ENCODE assay signal across 8 cellular contexts in genomic region chr22:24592144-24592845, GRCh38. TPM values are rescaled to one million over a fixed set of nuclear protein-coding genes. Genes with fewer than 3 reads are reported as not detected.
A peak's percentile ranks its signal among the peaks of the same experiment; 100 is the strongest.
DNase-seq lines count a peak whose midpoint lies in the region; ATAC-seq and TF ChIP-seq lines count a peak whose summit lies in the region.

No MANE protein-coding gene starts in this region.

- POLR2A ChIA-PET in BJ (lab: Charles Lee) = no interaction called here

- no peaks in the 10 kb centered on the region for H3K9me3 ChIP-seq in prostate gland

- TF ChIP-seq POLR2A in prostate gland (IDR thresholded peaks at IDR 0.05) = no peak

- peak overlapping the region; percentile 93 for H2AFZ ChIP-seq in GM23338

- H3K36me3 ChIP-seq in BJ (ENCODE audit: control insufficient read depth, insufficient read depth, low read length) = peaks cover 1% of the 10 kb centered on the region; the same call in 1 of the 2 replicates
- H3K36me3 ChIP-seq in GM23338 (ENCODE audit: insufficient read depth) = no peaks in the 10 kb centered on the region
- no peaks in the 10 kb centered on the region for H3K36me3 ChIP-seq in prostate gland

- no peaks in the 10 kb centered on the region for H3K79me2 ChIP-seq in GM23338 (replicated peaks; ENCODE audit: insufficient read depth)

- no peak for DNase-seq in BJ (ENCODE audit: low read depth)
- peak; percentile 74 for DNase-seq in GM23338 (ENCODE audit: low spot score)
- DNase-seq in activated T-cell treated with anti-CD3 and anti-CD28 coated beads, Interleukin-2, amount 50 U/mL, for 48 hours = peak; percentile 34 to 40
- DNase-seq in cardiac septum (ENCODE audit: low spot score) = peak; percentile 74
- DNase-seq in prostate gland (ENCODE audit: low spot score) = no peak
- no peak for DNase-seq in hippocampal formation (lab: John Stamatoyannopoulos, UW)
- DNase-seq in NCI-H226 = no peak
- DNase-seq in DMS79 (lab: John Stamatoyannopoulos, UW) = no peak

- H3K27me3 Mint-ChIP-seq in GM23338 (ENCODE audit: insufficient read depth, low read depth, poor library complexity) = peaks cover 8% of the 10 kb centered on the region

- H3K27me3 ChIP-seq in BJ (ENCODE audit: control insufficient read depth, insufficient read depth, low read length) (no peaks in the 10 kb centered on the region), GM23338 (ENCODE audit: insufficient read depth) (no peaks in the 10 kb centered on the region), prostate gland (replicated peaks; ENCODE audit: insufficient read depth) (no peaks in the 10 kb centered on the region)

- CTCF ChIA-PET in BJ (lab: Yijun Ruan, JAX) = no interaction called here

- H3K4me3 Mint-ChIP-seq in GM23338 = peak overlapping the region; percentile 95

- intact Hi-C loops in cardiac septum (cut with DNase I) = no loop called here
- intact Hi-C loops in prostate gland (cut with DNase I) = no loop called here

- WGBS in prostate gland = 6% methylated on average over 30 of the region's 31 CpGs

- TF ChIP-seq CTCF in BJ (IDR thresholded peaks at IDR 0.05; ENCODE audit: insufficient read depth, low read depth, low read length) (no peak), GM23338 (conservative IDR thresholded peaks at IDR 0.05; ENCODE audit: low read depth in 2 of 2) (no peak), prostate gland (IDR thresholded peaks at IDR 0.05) (no peak)

- peak overlapping the region; percentile 71 for H3K4me3 ChIP-seq in BJ (ENCODE audit: low read depth, low read length)
- H3K4me3 ChIP-seq in GM23338 = peak overlapping the region; percentile 81
- H3K4me3 ChIP-seq in prostate gland = peak overlapping the region; percentile 58 to 64

- H3K27ac Mint-ChIP-seq in GM23338 = peak overlapping the region; percentile 95

- H4K20me1 ChIP-seq in GM23338 (replicated peaks; ENCODE audit: insufficient read depth) = no peaks in the 10 kb centered on the region

- no peaks in the 10 kb centered on the region for H3K9me3 Mint-ChIP-seq in GM23338

- peaks cover 18% of the 10 kb centered on the region for H3K4me1 Mint-ChIP-seq in GM23338

- H3K4me1 ChIP-seq in GM23338 (ENCODE audit: insufficient read depth) (peaks cover 7% of the 10 kb centered on the region; the same call in 1 of the 2 replicates), prostate gland (replicated peaks) (peaks cover 39% of the 10 kb centered on the region)

- peak overlapping the region; percentile 89 for H3K4me2 ChIP-seq in GM23338

- no peaks in the 10 kb centered on the region for H3F3A ChIP-seq in GM23338 (replicated peaks; ENCODE audit: low read depth)

- H3K27ac ChIP-seq in GM23338 (ENCODE audit: low read depth) = no peak overlapping the region
- peak overlapping the region; percentile 81 to 86 for H3K27ac ChIP-seq in prostate gland

- peak; percentile 36 for ATAC-seq in GM23338

- H3K9me2 ChIP-seq in GM23338 (ENCODE audit: insufficient read depth) = no peaks in the 10 kb centered on the region

- H3K36me3 Mint-ChIP-seq in GM23338 (ENCODE audit: low read depth) = no peaks in the 10 kb centered on the region

TF ChIP-seq in GM23338, 12 proteins besides CTCF, POLR2A, EP300 and RAD21:
- no peak for TF ChIP-seq NANOG (IDR thresholded peaks at IDR 0.05; ENCODE audit: borderline replicate concordance)
- TF ChIP-seq, protein P1, sequence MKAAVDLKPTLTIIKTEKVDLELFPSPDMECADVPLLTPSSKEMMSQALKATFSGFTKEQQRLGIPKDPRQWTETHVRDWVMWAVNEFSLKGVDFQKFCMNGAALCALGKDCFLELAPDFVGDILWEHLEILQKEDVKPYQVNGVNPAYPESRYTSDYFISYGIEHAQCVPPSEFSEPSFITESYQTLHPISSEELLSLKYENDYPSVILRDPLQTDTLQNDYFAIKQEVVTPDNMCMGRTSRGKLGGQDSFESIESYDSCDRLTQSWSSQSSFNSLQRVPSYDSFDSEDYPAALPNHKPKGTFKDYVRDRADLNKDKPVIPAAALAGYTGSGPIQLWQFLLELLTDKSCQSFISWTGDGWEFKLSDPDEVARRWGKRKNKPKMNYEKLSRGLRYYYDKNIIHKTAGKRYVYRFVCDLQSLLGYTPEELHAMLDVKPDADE (IDR thresholded peaks at IDR 0.05) = no peak
- TF ChIP-seq POLR2AphosphoS5 (IDR thresholded peaks at IDR 0.05; ENCODE audit: low read depth) = 0 out of 2 replicates have a peak, but pooled peaks have one; percentile 20

RNA-seq across cellular contexts. Expression of gene LRRC75B, which starts 0.6 kb away (rescaled TPM):
- polyA plus RNA-seq in BJ (2011; rRNA removed) (3.2 and 6.5 TPM in 2 replicates), GM23338 (2016; fragmentation: Nextera tagmentation; extraction: Ambion mirVana) (17.6 and 21.4 TPM in 2 replicates)
- polyA minus RNA-seq in BJ (2011; rRNA and poly(A)+ RNA removed) = 1.8 and 2.6 TPM in 2 replicates
- total RNA-seq in GM23338 (2014; rRNA removed; shearing (Covaris generic)) = 12.8 and 22.1 TPM in 2 replicates
- total RNA-seq in cardiac septum (4.2 TPM), prostate gland (100 to 1,000 TPM in 1 of 2 donors, 10 to 100 TPM in 1; 57.0 to 161 TPM)

RNA-seq across cellular contexts. Expression of gene GGT1, which starts 10.7 kb away (rescaled TPM):
- polyA plus RNA-seq in BJ (2011; rRNA removed) (2.0 and 2.4 TPM in 2 replicates), GM23338 (2016; fragmentation: Nextera tagmentation; extraction: Ambion mirVana) (6.4 and 6.6 TPM in 2 replicates)
- polyA minus RNA-seq in BJ (2011; rRNA and poly(A)+ RNA removed) = 0.98 and 1.3 TPM in 2 replicates
- 4.5 and 7.4 TPM in 2 replicates for total RNA-seq in GM23338 (2014; rRNA removed; shearing (Covaris generic))
- total RNA-seq in cardiac septum (2.0 TPM), prostate gland (100 to 1,000 TPM in 1 of 2 donors, 10 to 100 TPM in 1; 64.6 to 114 TPM)

RNA-seq across cellular contexts. Expression of gene SNRPD3, which starts 36.5 kb away (rescaled TPM):
- polyA plus RNA-seq in BJ (2011; rRNA removed) (168 and 231 TPM in 2 replicates), GM23338 (2016; fragmentation: Nextera tagmentation; extraction: Ambion mirVana) (340 and 375 TPM in 2 replicates)
- polyA minus RNA-seq in BJ (2011; rRNA and poly(A)+ RNA removed) = 74.7 and 116 TPM in 2 replicates
- 289 and 314 TPM in 2 replicates for total RNA-seq in GM23338 (2014; rRNA removed; shearing (Covaris generic))
- total RNA-seq in cardiac septum (62.9 TPM), prostate gland (100 to 1,000 TPM; 152 to 169 TPM)

RNA-seq across cellular contexts. Expression of gene GUCD1, which starts 37.4 kb away (rescaled TPM):
- polyA plus RNA-seq in BJ (2011; rRNA removed) (81.1 and 131 TPM in 2 replicates), GM23338 (2016; fragmentation: Nextera tagmentation; extraction: Ambion mirVana) (39.0 and 47.9 TPM in 2 replicates)
- polyA minus RNA-seq in BJ (2011; rRNA and poly(A)+ RNA removed) = 107 and 186 TPM in 2 replicates
- 91.1 and 106 TPM in 2 replicates for total RNA-seq in GM23338 (2014; rRNA removed; shearing (Covaris generic))
- total RNA-seq in cardiac septum (97.4 TPM), prostate gland (100 to 1,000 TPM; 143 to 147 TPM)

Comparison
In these comparisons a context has a peak if more than half of its experiments do, and no peak if none do; other contexts are left out.
1. DNase-seq: peak in GM23338 (single experiment), activated T-cell treated with anti-CD3 and anti-CD28 coated beads, Interleukin-2, amount 50 U/mL, for 48 hours (2 of 2) and cardiac septum (single experiment); none in BJ (single experiment), prostate gland (single experiment), hippocampal formation (0 of 2), NCI-H226 (single experiment) and DMS79 (single experiment).
2. Peak in every context shown above with its lines, with median percentiles within 50 percentile points of each other: H3K4me3 ChIP-seq.